In the genomic region with DNA sequence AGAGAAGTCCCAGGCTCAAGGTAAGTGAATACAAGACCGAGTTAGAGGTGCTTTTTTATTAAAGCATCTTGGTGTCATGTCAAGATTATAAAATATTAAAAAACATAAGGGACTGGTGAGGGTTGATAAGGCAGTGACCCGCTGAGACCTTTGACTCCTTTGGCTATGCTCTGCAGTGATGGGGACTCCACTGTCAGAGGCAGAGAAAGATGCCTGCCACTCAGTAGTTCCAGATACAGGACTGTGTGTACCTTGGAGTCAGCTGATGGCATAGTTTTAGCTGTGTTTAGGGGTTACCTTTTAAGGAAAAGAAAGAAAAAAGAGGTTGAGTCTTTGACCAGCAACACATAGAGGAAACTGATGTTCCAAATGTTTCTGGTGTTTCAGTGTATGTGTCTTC, we compare ENCODE assay signal across 14 cellular contexts. TPM values are rescaled to one million over a fixed set of nuclear protein-coding genes. Genes with fewer than 3 reads are reported as not detected.
"Had no signal": no experiment of that assay in that cellular context is flagged by ENCODE, and none has a peak within 500 bp of the region (broad histone marks: within the 10 kb centered on the region; RNA-seq: fewer than 3 reads in every experiment).

No MANE protein-coding gene starts in this region.

- H3K4me3 Mint-ChIP-seq: T-helper 2 cell treated with Interferon-gamma antibody and Interleukin-4, amounts not matched to agents 5 μg/mL and 100 μg/mL, for 36 hours had no signal

- H3K4me3 ChIP-seq: adrenal gland, lower lobe of right lung, smooth muscle cell, thyroid gland had no signal

- H3K9me3 Mint-ChIP-seq: T-helper 2 cell treated with Interferon-gamma antibody and Interleukin-4, amounts not matched to agents 5 μg/mL and 100 μg/mL, for 36 hours had no signal

- H3K27me3 ChIP-seq: adrenal gland, thyroid gland had no signal

- H3K4me2 ChIP-seq: smooth muscle cell had no signal

- H3K27ac ChIP-seq: epithelial cell of prostate, lower lobe of right lung, thyroid gland had no signal

- H3K27me3 Mint-ChIP-seq: progenitor cell of endocrine pancreas had no signal

- ATAC-seq: lower lobe of right lung had no signal

- DNase-seq: activated CD4-positive, CD25-positive, alpha-beta regulatory T cell; adrenal gland; foreskin melanocyte; lower lobe of right lung; right cardiac atrium; thyroid gland had no signal

- H3K9me3 ChIP-seq: adrenal gland, lower lobe of right lung, thyroid gland had no signal

- H3K4me1 ChIP-seq: lower lobe of right lung, thyroid gland had no signal

RNA-seq across cellular contexts. Expression of gene SHISA8, which starts 40.8 kb away (rescaled TPM):
- total RNA-seq: dermis microvascular lymphatic vessel endothelial cell, fibroblast of lung, lower lobe of right lung, omental fat pad, progenitor cell of endocrine pancreas, smooth muscle cell, thyroid gland, urinary bladder had no signal
- polyA plus RNA-seq: fibroblast of lung, urinary bladder had no signal

RNA-seq across cellular contexts. Expression of gene TNFRSF13C, which starts 52.5 kb away (rescaled TPM):
- total RNA-seq: smooth muscle cell, thyroid gland had no signal
